12 cellular contexts compared by ENCODE assay signal in the genomic region with DNA sequence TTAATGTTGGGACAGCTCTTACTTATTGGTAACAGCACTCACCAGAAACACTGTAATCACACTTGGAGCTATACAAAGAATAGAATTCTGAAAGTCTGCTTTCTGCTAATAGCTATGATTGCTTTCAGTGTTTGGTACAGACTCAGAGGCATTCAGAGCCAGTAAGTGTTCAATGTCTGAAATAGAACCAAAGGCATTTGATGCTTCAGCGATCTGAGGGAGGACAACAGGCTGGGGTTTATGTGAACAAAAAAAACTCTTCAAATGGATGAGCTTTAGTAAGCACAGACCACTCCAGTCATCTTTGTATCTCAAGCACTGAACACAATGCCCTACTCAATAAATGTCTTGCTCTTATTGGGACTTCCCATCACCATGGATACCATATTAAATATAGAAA.
DNase-seq lines count a peak whose midpoint lies in the region; ATAC-seq and TF ChIP-seq lines count a peak whose summit lies in the region.
"Had no signal": no experiment of that assay in that cellular context is flagged by ENCODE, and none has a peak within 500 bp of the region (broad histone marks: within the 10 kb centered on the region; RNA-seq: fewer than 3 reads in every experiment).

No MANE protein-coding gene starts in this region.

- peaks cover 33% of the 10 kb centered on the region for H3K4me1 Mint-ChIP-seq in neural crest cell
- no peaks in the 10 kb centered on the region for H3K4me1 Mint-ChIP-seq in naive thymus-derived CD8-positive, alpha-beta T cell
- H3K4me1 Mint-ChIP-seq: CD8-positive, alpha-beta memory T cell had no signal

- DNase-seq in NCI-H1417 (lab: John Stamatoyannopoulos, UW) (peak in 2 of 3 experiments; percentile 15 to 21), NCI-H1417 treated with DMSO at 0.1 percent for 48 hours (lab: John Stamatoyannopoulos, UW) (no peak), globus pallidus (ENCODE audit: low spot score) (peak; percentile 35), neural crest cell (ENCODE audit: low read depth, low spot score) (no peak), superior temporal gyrus (ENCODE audit: extremely low spot score) (peak; percentile 20), activated T-cell treated with anti-CD3 and anti-CD28 coated beads for 4 hours (no peak)
- no peak for DNase-seq in naive thymus-derived CD8-positive, alpha-beta T cell
- no peak for DNase-seq in activated CD4-positive, alpha-beta T cell treated with anti-CD3 and anti-CD28 coated beads, Interleukin-2, amount 50 U/mL, for 48 hours
- DNase-seq: Caco-2; CD8-positive, alpha-beta memory T cell; DND-41; GDM1 had no signal

- H3K4me3 Mint-ChIP-seq in neural crest cell, result peak overlapping the region; percentile 56
- no peak overlapping the region for H3K4me3 Mint-ChIP-seq in naive thymus-derived CD8-positive, alpha-beta T cell
- H3K4me3 Mint-ChIP-seq: CD8-positive, alpha-beta memory T cell had no signal

- ATAC-seq in naive thymus-derived CD8-positive, alpha-beta T cell, result no peak

- peak overlapping the region; percentile 23 for H3K27ac Mint-ChIP-seq in neural crest cell (ENCODE audit: unreplicated experiment)
- no peak overlapping the region for H3K27ac Mint-ChIP-seq in naive thymus-derived CD8-positive, alpha-beta T cell
- H3K27ac Mint-ChIP-seq: CD8-positive, alpha-beta memory T cell had no signal

- no peak for TF ChIP-seq CTCF in neural crest cell (conservative IDR thresholded peaks at IDR 0.05)

- POLR2A ChIA-PET in naive thymus-derived CD8-positive, alpha-beta T cell (lab: Charles Lee), result no interaction called here

- peaks cover 11% of the 10 kb centered on the region for H3K36me3 Mint-ChIP-seq in neural crest cell (ENCODE audit: low read depth)
- no peaks in the 10 kb centered on the region for H3K36me3 Mint-ChIP-seq in naive thymus-derived CD8-positive, alpha-beta T cell
- H3K36me3 Mint-ChIP-seq: CD8-positive, alpha-beta memory T cell had no signal

- no peaks in the 10 kb centered on the region for H3K27me3 Mint-ChIP-seq in neural crest cell (ENCODE audit: low read depth)
- no peaks in the 10 kb centered on the region for H3K27me3 Mint-ChIP-seq in naive thymus-derived CD8-positive, alpha-beta T cell
- H3K27me3 Mint-ChIP-seq: CD8-positive, alpha-beta memory T cell had no signal

- H3K9me3 Mint-ChIP-seq in neural crest cell, result peaks cover 11% of the 10 kb centered on the region
- H3K9me3 Mint-ChIP-seq in naive thymus-derived CD8-positive, alpha-beta T cell, result peaks cover 0 to 13% (median 0%) of the 10 kb centered on the region in 9 donors

Comparison
In these comparisons a context has a peak if more than half of its experiments do, and no peak if none do; other contexts are left out.
1. DNase-seq: peak in NCI-H1417 (2 of 3), globus pallidus (single experiment) and superior temporal gyrus (single experiment); none in NCI-H1417 treated with DMSO at 0.1 percent for 48 hours (single experiment), neural crest cell (single experiment), naive thymus-derived CD8-positive, alpha-beta T cell (0 of 10), activated CD4-positive, alpha-beta T cell treated with anti-CD3 and anti-CD28 coated beads, Interleukin-2, amount 50 U/mL, for 48 hours (0 of 2) and activated T-cell treated with anti-CD3 and anti-CD28 coated beads for 4 hours (single experiment).